10 cellular contexts compared by ENCODE assay signal in the genomic region with DNA sequence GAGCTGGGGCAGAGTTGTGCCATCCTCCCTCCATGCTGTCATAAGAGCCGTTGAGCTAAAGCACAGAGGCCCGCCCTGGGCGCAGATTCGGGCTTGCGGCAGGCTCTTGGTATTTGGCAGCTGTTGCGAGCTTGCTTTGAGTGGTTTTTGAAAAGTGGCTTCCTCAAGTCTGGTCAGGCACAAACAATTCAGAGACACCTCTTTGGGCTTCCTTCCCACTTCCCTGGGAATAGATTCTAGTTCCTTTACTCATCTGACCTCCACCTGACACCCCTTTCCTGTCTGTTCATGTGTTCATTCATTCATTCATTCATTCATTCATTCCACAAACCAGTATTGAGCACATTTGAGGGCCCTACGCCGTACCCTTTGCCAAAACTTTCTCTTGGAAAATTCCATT. TPM values are rescaled to one million over a fixed set of nuclear protein-coding genes. Genes with fewer than 3 reads are reported as not detected.
DNase-seq lines count a peak whose midpoint lies in the region; ATAC-seq and TF ChIP-seq lines count a peak whose summit lies in the region.
"Had no signal": no experiment of that assay in that cellular context is flagged by ENCODE, and none has a peak within 500 bp of the region (broad histone marks: within the 10 kb centered on the region; RNA-seq: fewer than 3 reads in every experiment).

No MANE protein-coding gene starts in this region.

- H3F3A ChIP-seq in smooth muscle cell (ENCODE audit: low read depth) = no peaks in the 10 kb centered on the region

- H3K27ac Mint-ChIP-seq in endodermal cell (peak overlapping the region; percentile 58), T-helper 17 cell (no peak overlapping the region)
- H3K27ac Mint-ChIP-seq: activated naive CD8-positive, alpha-beta T cell had no signal

- H3K4me3 ChIP-seq in BLaER1 (no peak overlapping the region), MG63 (no peak overlapping the region), endodermal cell (ENCODE audit: low read length) (no peak overlapping the region), neuronal stem cell (ENCODE audit: low read length in 2 of 2) (no peak overlapping the region), smooth muscle cell (no peak overlapping the region)

- no peak overlapping the region for H3K4me3 Mint-ChIP-seq in endodermal cell
- no peak overlapping the region for H3K4me3 Mint-ChIP-seq in T-helper 17 cell
- H3K4me3 Mint-ChIP-seq in activated T-cell treated with anti-CD3 and anti-CD28 coated beads, Interleukin-2, amount 50 U/mL, for 4 hours = no peak overlapping the region
- H3K4me3 Mint-ChIP-seq: activated naive CD8-positive, alpha-beta T cell had no signal

- no peak overlapping the region for H3K18ac ChIP-seq in neuronal stem cell (ENCODE audit: low read length)

- no peak overlapping the region for H2BK5ac ChIP-seq in neuronal stem cell (ENCODE audit: low read length)

- peaks cover 59% of the 10 kb centered on the region for H3K79me2 ChIP-seq in smooth muscle cell (ENCODE audit: low read depth)

- H3K9me3 ChIP-seq in BLaER1 (no peaks in the 10 kb centered on the region), MG63 (no peaks in the 10 kb centered on the region), endodermal cell (ENCODE audit: control insufficient read depth, low read length) (no peaks in the 10 kb centered on the region), neuronal stem cell (replicated peaks in 1 of 2; ENCODE audit: control insufficient read depth in 2 of 2, insufficient read depth in 1 of 2, low read depth in 1 of 2, low read length in 2 of 2) (no peaks in the 10 kb centered on the region), T-helper 17 cell (ENCODE audit: control insufficient read depth, low read length, poor library complexity, severe bottlenecking) (no peaks in the 10 kb centered on the region), smooth muscle cell (replicated peaks; ENCODE audit: low read depth) (no peaks in the 10 kb centered on the region)

- no peak overlapping the region for H3K4ac ChIP-seq in neuronal stem cell (ENCODE audit: low read length)

- no peaks in the 10 kb centered on the region for H3K27me3 ChIP-seq in BLaER1
- no peaks in the 10 kb centered on the region for H3K27me3 ChIP-seq in MG63
- H3K27me3 ChIP-seq in endodermal cell (ENCODE audit: control insufficient read depth, insufficient read depth, low read length, poor library complexity, severe bottlenecking) = no peaks in the 10 kb centered on the region
- no peaks in the 10 kb centered on the region for H3K27me3 ChIP-seq in neuronal stem cell (ENCODE audit: control insufficient read depth in 3 of 3, insufficient read depth in 3 of 3, low read depth in 1 of 3, low read length in 3 of 3)
- no peaks in the 10 kb centered on the region for H3K27me3 ChIP-seq in smooth muscle cell (ENCODE audit: low read depth)

- no peak overlapping the region for H3K23ac ChIP-seq in neuronal stem cell (ENCODE audit: low read depth, low read length, poor library complexity)

- H4K8ac ChIP-seq in neuronal stem cell (ENCODE audit: low read depth, low read length) = no peak overlapping the region

- H3K79me1 ChIP-seq in neuronal stem cell (ENCODE audit: low read depth, low read length) = peaks cover 11% of the 10 kb centered on the region

- H3K9me3 Mint-ChIP-seq in endodermal cell = no peaks in the 10 kb centered on the region
- H3K9me3 Mint-ChIP-seq in activated T-cell treated with anti-CD3 and anti-CD28 coated beads, Interleukin-2, amount 50 U/mL, for 4 hours = no peaks in the 10 kb centered on the region

- H2BK12ac ChIP-seq in neuronal stem cell (ENCODE audit: low read length) = no peak overlapping the region

- H3K27me3 Mint-ChIP-seq in endodermal cell (ENCODE audit: insufficient read depth) (no peaks in the 10 kb centered on the region), T-helper 17 cell (no peaks in the 10 kb centered on the region)
- H3K27me3 Mint-ChIP-seq in activated T-cell treated with anti-CD3 and anti-CD28 coated beads, Interleukin-2, amount 50 U/mL, for 4 hours (ENCODE audit: low read depth) = no peaks in the 10 kb centered on the region
- H3K27me3 Mint-ChIP-seq: activated naive CD8-positive, alpha-beta T cell had no signal

- H3K27ac ChIP-seq in BLaER1 (no peak overlapping the region), endodermal cell (ENCODE audit: low read depth, low read length) (no peak overlapping the region), neuronal stem cell (replicated peaks; ENCODE audit: low read length) (peak overlapping the region; percentile 1), smooth muscle cell (ENCODE audit: low read depth) (no peak overlapping the region)

- H3K36me3 Mint-ChIP-seq in endodermal cell (ENCODE audit: low read depth) (peaks cover 5% of the 10 kb centered on the region), T-helper 17 cell (ENCODE audit: low read depth) (no peaks in the 10 kb centered on the region)
- H3K36me3 Mint-ChIP-seq in activated T-cell treated with anti-CD3 and anti-CD28 coated beads, Interleukin-2, amount 50 U/mL, for 4 hours (ENCODE audit: insufficient read depth) = no peaks in the 10 kb centered on the region
- H3K36me3 Mint-ChIP-seq: activated naive CD8-positive, alpha-beta T cell had no signal

- H4K20me1 ChIP-seq in BLaER1 (peaks cover 71% of the 10 kb centered on the region), smooth muscle cell (ENCODE audit: low read depth) (peaks cover 84% of the 10 kb centered on the region)

- DNase-seq in MG63 (peak; percentile 32), endodermal cell (no peak), neuronal stem cell (ENCODE audit: low spot score) (no peak), T-helper 17 cell (no peak), smooth muscle cell (lab: John Stamatoyannopoulos, UW; ENCODE audit: unreplicated experiment) (no peak)
- no peak for DNase-seq in activated T-cell treated with anti-CD3 and anti-CD28 coated beads, Interleukin-2, amount 50 U/mL, for 4 hours
- DNase-seq: activated CD4-positive, alpha-beta T cell treated with anti-CD3 and anti-CD28 coated beads, Interleukin-2, amount 50 U/mL, for 1 hour had no signal

- WGBS in endodermal cell (ENCODE audit: insufficient coverage in 1 of 2, insufficient read length in 1 of 2), 2 experiments = 94 to 100% methylated on average over 2 to 8 of the region's 8 CpGs
- no CpG with 5 or more reads among the region's 8 CpGs for WGBS in neuronal stem cell (ENCODE audit: extremely low coverage in 2 of 2, insufficient read length in 2 of 2, insufficient replicate concordance in 1 of 2), 2 donors
- WGBS in smooth muscle cell (ENCODE audit: low lambda C conversion rate) = 93% methylated on average over 8 of the region's 8 CpGs

- no peak overlapping the region for H4K91ac ChIP-seq in neuronal stem cell (ENCODE audit: low read depth, low read length, poor library complexity)

- H3K9ac ChIP-seq in BLaER1 = no peak overlapping the region
- no peak overlapping the region for H3K9ac ChIP-seq in endodermal cell (ENCODE audit: extremely low read depth, low read length, poor library complexity, severe bottlenecking)
- H3K9ac ChIP-seq in neuronal stem cell (ENCODE audit: low read depth, low read length, poor library complexity) = no peak overlapping the region
- no peak overlapping the region for H3K9ac ChIP-seq in smooth muscle cell (ENCODE audit: low read depth)

- peaks cover 12% of the 10 kb centered on the region for H3K4me1 Mint-ChIP-seq in endodermal cell
- no peaks in the 10 kb centered on the region for H3K4me1 Mint-ChIP-seq in T-helper 17 cell
- H3K4me1 Mint-ChIP-seq in activated T-cell treated with anti-CD3 and anti-CD28 coated beads, Interleukin-2, amount 50 U/mL, for 4 hours (ENCODE audit: low read depth) = no peaks in the 10 kb centered on the region

- H2AK5ac ChIP-seq in neuronal stem cell (ENCODE audit: low read depth, low read length) = no peak overlapping the region

- H3K4me1 ChIP-seq in BLaER1 (peaks cover 60% of the 10 kb centered on the region), endodermal cell (ENCODE audit: control insufficient read depth, insufficient read depth, low read length) (no peaks in the 10 kb centered on the region), neuronal stem cell (ENCODE audit: control insufficient read depth in 2 of 2, insufficient read depth in 1 of 2, low read depth in 1 of 2, low read length in 2 of 2) (peaks cover 13 to 18% of the 10 kb centered on the region in 2 donors), smooth muscle cell (ENCODE audit: low read depth) (no peaks in the 10 kb centered on the region)

- H2AFZ ChIP-seq in neuronal stem cell (ENCODE audit: low read length) = no peak overlapping the region
- H2AFZ ChIP-seq in smooth muscle cell (ENCODE audit: low read depth) = no peak overlapping the region

- H2BK15ac ChIP-seq in neuronal stem cell (ENCODE audit: low read length) = no peak overlapping the region

- H3K4me2 ChIP-seq in BLaER1 (peak overlapping the region; percentile 67), neuronal stem cell (ENCODE audit: insufficient read depth, low read length, poor library complexity, severe bottlenecking) (no peak overlapping the region), smooth muscle cell (no peak overlapping the region)

- H2BK120ac ChIP-seq in neuronal stem cell (ENCODE audit: low read depth, low read length) = no peak overlapping the region

- ATAC-seq in T-helper 17 cell (no peak), GM21447 (IDR thresholded peaks at IDR 0.05; ENCODE audit: unreplicated experiment) (no peak)
- ATAC-seq in activated T-cell treated with anti-CD3 and anti-CD28 coated beads, Interleukin-2, amount 50 U/mL, for 4 hours = no peak

- H3K14ac ChIP-seq in neuronal stem cell (ENCODE audit: low read length) = no peak overlapping the region

- H3K36me3 ChIP-seq in BLaER1 = peaks cover 25% of the 10 kb centered on the region; the same call in 1 of the 2 replicates
- H3K36me3 ChIP-seq in MG63 = no peaks in the 10 kb centered on the region
- H3K36me3 ChIP-seq in endodermal cell (ENCODE audit: control insufficient read depth, insufficient read depth, low read length) = peaks cover 4% of the 10 kb centered on the region
- peaks cover 0 to 6% of the 10 kb centered on the region in 2 donors for H3K36me3 ChIP-seq in neuronal stem cell (replicated peaks in 1 of 2; ENCODE audit: control insufficient read depth in 2 of 2, insufficient read depth in 2 of 2, low read length in 2 of 2)
- H3K36me3 ChIP-seq in smooth muscle cell (ENCODE audit: low read depth) = no peaks in the 10 kb centered on the region

- TF ChIP-seq CTCF in endodermal cell (conservative IDR thresholded peaks at IDR 0.05) (no peak), smooth muscle cell (IDR thresholded peaks at IDR 0.05; ENCODE audit: borderline replicate concordance, insufficient read depth, poor library complexity, severe bottlenecking) (no peak)

RNA-seq across cellular contexts. Expression of a gene that starts 27.4 kb away (rescaled TPM):
- 16.6 and 34.4 TPM in 2 replicates for total RNA-seq in MG63 (2014; rRNA removed; shearing (Covaris generic); ENCODE audit: low replicate concordance)
- 10 to 100 TPM; 40.6 to 47.7 TPM for total RNA-seq in endodermal cell
- polyA plus RNA-seq in endodermal cell (2013, experiment 1 of 2) = 26.5 TPM
- polyA plus RNA-seq in endodermal cell (2013, experiment 2 of 2) = 28.0 TPM
- 36.7 TPM for polyA plus RNA-seq in neuronal stem cell (2013, experiment 1 of 2)
- 36.1 TPM for polyA plus RNA-seq in neuronal stem cell (2013, experiment 2 of 2)
- total RNA-seq in T-helper 17 cell = under 1 TPM; 0.12 to 0.31 TPM
- 28.0 and 39.8 TPM in 2 replicates for total RNA-seq in smooth muscle cell
- polyA plus RNA-seq in smooth muscle cell = 49.7 and 59.3 TPM in 2 replicates
- total RNA-seq in activated T-cell treated with anti-CD3 and anti-CD28 coated beads, Interleukin-2, amount 50 U/mL, for 4 hours = 10 to 100 TPM; 23.8 to 27.5 (median 24.1) TPM

Comparison
In these comparisons a context has a peak if more than half of its experiments do, and no peak if none do; other contexts are left out.
1. RNA of a gene that starts 27.4 kb away (total RNA-seq): 40.6 to 47.7 TPM in endodermal cell, 16.6 to 34.4 TPM in MG63, 28.0 to 39.8 TPM in smooth muscle cell and 23.8 to 27.5 TPM in activated T-cell treated with anti-CD3 and anti-CD28 coated beads, Interleukin-2, amount 50 U/mL, for 4 hours; 0.12 to 0.31 TPM in T-helper 17 cell; every median in the first group is over 10 times any median in the second.